Comparison of ENCODE assay signal across 21 cellular contexts in genomic region chr10:31136386-31136785, GRCh38.
DNase-seq lines count a peak whose midpoint lies in the region; ATAC-seq, FAIRE-seq and TF ChIP-seq lines count a peak whose summit lies in the region.
"Had no signal": no experiment of that assay in that cellular context is flagged by ENCODE, and none has a peak within 500 bp of the region (broad histone marks: within the 10 kb centered on the region; RNA-seq: fewer than 3 reads in every experiment).

No MANE protein-coding gene starts in this region.

- H3K4me1 ChIP-seq in HepG2 (ENCODE audit: insufficient read depth, low read length) (no peaks in the 10 kb centered on the region; the same call in 1 of the 2 replicates), right lobe of liver (peaks cover 0 to 9% (median 0%) of the 10 kb centered on the region in 4 donors), Caco-2 (peaks cover 6% of the 10 kb centered on the region; the same call in 1 of the 2 replicates)

- H4K20me1 ChIP-seq in HepG2 (ENCODE audit: insufficient read depth, low read length), result no peaks in the 10 kb centered on the region

- no peak overlapping the region for H3K9ac ChIP-seq in HepG2 (ENCODE audit: insufficient read depth, low read depth, low read length)

- H3K9me3 Mint-ChIP-seq in activated T-helper 2 cell treated with anti-CD3 and anti-CD28 coated beads, Interferon-gamma antibody, Interleukin-2, Interleukin-4, amounts not matched to agents 10 μg/mL and 5 μg/mL and 100 μg/mL, durations not matched to agents 14 hours and 24 hours and 36 hours, result no peaks in the 10 kb centered on the region
- no peaks in the 10 kb centered on the region for H3K9me3 Mint-ChIP-seq in naive thymus-derived CD8-positive, alpha-beta T cell
- H3K9me3 Mint-ChIP-seq in Caco-2 (ENCODE audit: unreplicated experiment), result no peaks in the 10 kb centered on the region
- H3K9me3 Mint-ChIP-seq: stimulated activated memory B cell treated with anti-CD40 and anti-IgM and Interleukin-4, amounts not matched to agents 10 μg/mL and 1 μg/mL and 100 μg/mL, for 72 hours had no signal

- POLR2A ChIA-PET in HepG2 (lab: Yijun Ruan, JAX), result no interaction called here
- POLR2A ChIA-PET in naive thymus-derived CD8-positive, alpha-beta T cell (lab: Charles Lee), result interaction anchor here (0.8 kb wide), 1 partner anchor 104 kb away, joined by 3 read pairs; the partner anchor contains the start of gene ZNF438
- POLR2A ChIA-PET in Caco-2 (lab: Charles Lee), result no interaction called here

- TF ChIP-seq POLR2A in HepG2 (IDR thresholded peaks at IDR 0.05; ENCODE audit: insufficient read depth in 1 of 2, low read depth in 2 of 2, low read length in 2 of 2), result no peak
- no peak for TF ChIP-seq POLR2A in right lobe of liver (IDR thresholded peaks at IDR 0.05)

- WGBS in HepG2 (ENCODE audit: low lambda C conversion rate), result 33% methylated on average over 4 of the region's 4 CpGs
- 71% methylated on average over 4 of the region's 4 CpGs for WGBS in right lobe of liver (ENCODE audit: insufficient coverage, low coverage, low lambda C conversion rate, missing lambda C conversion rate)

- in situ Hi-C loops in HepG2 (cut with HindIII; ENCODE audit: extremely low pct_ligation_motif_present, low pct_unique_long_range_greater_than_20kb), result no loop called here

- no peaks in the 10 kb centered on the region for H3K79me2 ChIP-seq in HepG2 (ENCODE audit: insufficient read depth, low read length)

- peaks cover 0 to 6% of the 10 kb centered on the region in 2 experiments; a peak in 2 of 5 replicates for H3K27me3 ChIP-seq in HepG2 (ENCODE audit: control insufficient read depth in 1 of 2, insufficient read depth in 2 of 2, low read length in 2 of 2)
- no peaks in the 10 kb centered on the region for H3K27me3 ChIP-seq in right lobe of liver
- no peaks in the 10 kb centered on the region for H3K27me3 ChIP-seq in Caco-2 (replicated peaks; ENCODE audit: control insufficient read depth, insufficient read depth, low read length)

- TF ChIP-seq RAD21 in HepG2 (CRISPR knock-in tag; IDR thresholded peaks at IDR 0.05), result no peak

- no peak overlapping the region for H3K27ac ChIP-seq in HepG2 (ENCODE audit: extremely low read length, insufficient read depth, low read length)
- no peak overlapping the region for H3K27ac ChIP-seq in right lobe of liver
- H3K27ac ChIP-seq: HL-60 had no signal

- no peak overlapping the region for H3K4me2 ChIP-seq in HepG2 (ENCODE audit: low read depth, low read length)

- H3K4me3 ChIP-seq in HepG2 (replicated peaks in 1 of 3; ENCODE audit: insufficient read depth in 1 of 3, low read depth in 2 of 3, low read length in 3 of 3) (no peak overlapping the region), right lobe of liver (no peak overlapping the region), Caco-2 (ENCODE audit: low read depth, low read length) (no peak overlapping the region)
- H3K4me3 ChIP-seq: HAP-1 had no signal

- CTCF ChIA-PET in HepG2 (lab: Yijun Ruan, JAX; ENCODE audit: low intra/inter-chr PET ratio, low total read pairs) (no interaction called here), Caco-2 (lab: Charles Lee) (no interaction called here)

- intact Hi-C loops in HepG2 (cut with micrococcal nuclease; ENCODE audit: unreplicated experiment) (no loop called here), right lobe of liver (cut with DNase I) (no loop called here), Caco-2 (cut with micrococcal nuclease; ENCODE audit: unreplicated experiment) (no loop called here)
- intact Hi-C loops in activated T-helper 2 cell treated with anti-CD3 and anti-CD28 coated beads, Interferon-gamma antibody, Interleukin-2, Interleukin-4, amounts not matched to agents 10 μg/mL and 5 μg/mL and 100 μg/mL, durations not matched to agents 14 hours and 24 hours and 36 hours (cut with micrococcal nuclease), result loop anchor here (5.0 to 10.0 kb wide), 2 partner anchors 152 to 434 kb away; no protein-coding TSS in a partner anchor

- no peaks in the 10 kb centered on the region for H3K36me3 Mint-ChIP-seq in activated T-helper 2 cell treated with anti-CD3 and anti-CD28 coated beads, Interferon-gamma antibody, Interleukin-2, Interleukin-4, amounts not matched to agents 10 μg/mL and 5 μg/mL and 100 μg/mL, durations not matched to agents 14 hours and 24 hours and 36 hours (ENCODE audit: low read depth)
- H3K36me3 Mint-ChIP-seq in naive thymus-derived CD8-positive, alpha-beta T cell, result no peaks in the 10 kb centered on the region
- no peaks in the 10 kb centered on the region for H3K36me3 Mint-ChIP-seq in Caco-2 (ENCODE audit: insufficient read depth, unreplicated experiment)
- H3K36me3 Mint-ChIP-seq: stimulated activated memory B cell treated with anti-CD40 and anti-IgM and Interleukin-4, amounts not matched to agents 10 μg/mL and 1 μg/mL and 100 μg/mL, for 72 hours had no signal

- H3K4me3 Mint-ChIP-seq in activated T-helper 2 cell treated with anti-CD3 and anti-CD28 coated beads, Interferon-gamma antibody, Interleukin-2, Interleukin-4, amounts not matched to agents 10 μg/mL and 5 μg/mL and 100 μg/mL, durations not matched to agents 14 hours and 24 hours and 36 hours (ENCODE audit: low read depth), result no peak overlapping the region
- H3K4me3 Mint-ChIP-seq in naive thymus-derived CD8-positive, alpha-beta T cell, result peak overlapping the region in 4 of 10 donors; percentile 13 to 51 (median 29)
- no peak overlapping the region for H3K4me3 Mint-ChIP-seq in Caco-2 (ENCODE audit: unreplicated experiment)
- H3K4me3 Mint-ChIP-seq: stimulated activated memory B cell treated with anti-CD40 and anti-IgM and Interleukin-4, amounts not matched to agents 10 μg/mL and 1 μg/mL and 100 μg/mL, for 72 hours had no signal

- H3K27me3 Mint-ChIP-seq in activated T-helper 2 cell treated with anti-CD3 and anti-CD28 coated beads, Interferon-gamma antibody, Interleukin-2, Interleukin-4, amounts not matched to agents 10 μg/mL and 5 μg/mL and 100 μg/mL, durations not matched to agents 14 hours and 24 hours and 36 hours (ENCODE audit: low read depth), result no peaks in the 10 kb centered on the region
- H3K27me3 Mint-ChIP-seq in naive thymus-derived CD8-positive, alpha-beta T cell, result no peaks in the 10 kb centered on the region
- H3K27me3 Mint-ChIP-seq in Caco-2 (ENCODE audit: insufficient read depth, unreplicated experiment), result no peaks in the 10 kb centered on the region
- H3K27me3 Mint-ChIP-seq: stimulated activated memory B cell treated with anti-CD40 and anti-IgM and Interleukin-4, amounts not matched to agents 10 μg/mL and 1 μg/mL and 100 μg/mL, for 72 hours had no signal

- no peak for TF ChIP-seq EP300 in HepG2 (IDR thresholded peaks at IDR 0.05; ENCODE audit: low read depth in 2 of 2, low read length in 2 of 2)
- TF ChIP-seq EP300 in HepG2 (CRISPR knock-in tag; IDR thresholded peaks at IDR 0.05; ENCODE audit: borderline replicate concordance), result no peak

- H3K4me1 Mint-ChIP-seq in activated T-helper 2 cell treated with anti-CD3 and anti-CD28 coated beads, Interferon-gamma antibody, Interleukin-2, Interleukin-4, amounts not matched to agents 10 μg/mL and 5 μg/mL and 100 μg/mL, durations not matched to agents 14 hours and 24 hours and 36 hours (ENCODE audit: low read depth), result peaks cover 39% of the 10 kb centered on the region
- peaks cover 14 to 47% (median 43%) of the 10 kb centered on the region in 4 donors for H3K4me1 Mint-ChIP-seq in naive thymus-derived CD8-positive, alpha-beta T cell
- no peaks in the 10 kb centered on the region for H3K4me1 Mint-ChIP-seq in Caco-2 (ENCODE audit: low read depth, unreplicated experiment)

- H3K27ac Mint-ChIP-seq in activated T-helper 2 cell treated with anti-CD3 and anti-CD28 coated beads, Interferon-gamma antibody, Interleukin-2, Interleukin-4, amounts not matched to agents 10 μg/mL and 5 μg/mL and 100 μg/mL, durations not matched to agents 14 hours and 24 hours and 36 hours, result peak overlapping the region; percentile 98
- H3K27ac Mint-ChIP-seq in naive thymus-derived CD8-positive, alpha-beta T cell, result peak overlapping the region in 7 of 10 donors; percentile 60 to 90 (median 77)
- no peak overlapping the region for H3K27ac Mint-ChIP-seq in Caco-2 (ENCODE audit: unreplicated experiment)
- H3K27ac Mint-ChIP-seq: stimulated activated memory B cell treated with anti-CD40 and anti-IgM and Interleukin-4, amounts not matched to agents 10 μg/mL and 1 μg/mL and 100 μg/mL, for 72 hours had no signal

- no peak for FAIRE-seq in HepG2 (lab: Jason Lieb, UNC)

- ATAC-seq in HepG2, result no peak
- ATAC-seq in right lobe of liver, result no peak
- no peak for ATAC-seq in naive thymus-derived CD8-positive, alpha-beta T cell
- ATAC-seq in HG02623 (IDR thresholded peaks at IDR 0.05; ENCODE audit: unreplicated experiment), result no peak
- ATAC-seq: stimulated activated memory B cell treated with anti-CD40 and anti-IgM and Interleukin-4, amounts not matched to agents 10 μg/mL and 1 μg/mL and 100 μg/mL, for 72 hours had no signal

- no peak overlapping the region for H2AFZ ChIP-seq in HepG2 (ENCODE audit: low read length)

- BruUV-seq in HepG2 (replicated peaks; lab: Mats Ljungman, UMichigan) (no TSS peak), Caco-2 (replicated peaks; lab: Mats Ljungman, UMichigan) (no TSS peak)

- TF ChIP-seq CTCF in HepG2 (CRISPR knock-in tag; IDR thresholded peaks at IDR 0.05) (no peak), right lobe of liver (IDR thresholded peaks at IDR 0.05) (no peak), Caco-2 (IDR thresholded peaks at IDR 0.05; ENCODE audit: insufficient read depth in 1 of 2, low read depth in 1 of 2, low read length in 1 of 2, severe bottlenecking in 1 of 2, unreplicated experiment in 1 of 2) (no peak)

- DNase-seq in HepG2 (ENCODE audit: low spot score) (no peak), right lobe of liver (no peak), Caco-2 (no peak), GM19238 (ENCODE audit: insufficient read length, low spot score) (no peak)
- no peak for DNase-seq in activated T-helper 2 cell treated with anti-CD3 and anti-CD28 coated beads, Interferon-gamma antibody, Interleukin-2, Interleukin-4, amounts not matched to agents 10 μg/mL and 5 μg/mL and 100 μg/mL, durations not matched to agents 14 hours and 24 hours and 36 hours (ENCODE audit: low spot score)
- no peak for DNase-seq in naive thymus-derived CD8-positive, alpha-beta T cell
- DNase-seq in effector CD4-positive, alpha-beta T cell, result no peak
- DNase-seq: activated CD8-positive, alpha-beta memory T cell treated with anti-CD3 and anti-CD28 coated beads for 24 hours; activated effector memory CD4-positive, alpha-beta T cell treated with Interleukin-2 at 50 U/mL for 16 hours; COR-L47; hippocampal formation; NCI-H1048; NCI-H2081; NCI-H524; retina; stimulated activated CD4-positive, alpha-beta T cell treated with anti-CD3 and anti-CD28 coated beads, Interleukin-15, amount 100 ng/mL, for 24 hours; trophoblast cell had no signal

- no peaks in the 10 kb centered on the region for H3K9me3 ChIP-seq in HepG2 (ENCODE audit: low read length)
- H3K9me3 ChIP-seq in right lobe of liver, result no peaks in the 10 kb centered on the region
- H3K9me3 ChIP-seq in Caco-2, result no peaks in the 10 kb centered on the region
- H3K9me3 ChIP-seq: HAP-1 had no signal

- no peaks in the 10 kb centered on the region for H3K36me3 ChIP-seq in HepG2 (replicated peaks in 1 of 2; ENCODE audit: control insufficient read depth in 1 of 2, insufficient read depth in 2 of 2, low read length in 2 of 2)
- no peaks in the 10 kb centered on the region for H3K36me3 ChIP-seq in right lobe of liver
- no peaks in the 10 kb centered on the region for H3K36me3 ChIP-seq in Caco-2 (ENCODE audit: control insufficient read depth, insufficient read depth, low read length)
- H3K36me3 ChIP-seq: HAP-1 had no signal

TF ChIP-seq in HepG2, 621 proteins besides CTCF, POLR2A, EP300 and RAD21 (continues in another document):
- no peak for TF ChIP-seq HDAC6 (IDR thresholded peaks at IDR 0.05; ENCODE audit: low read depth, low read length)
